8 cellular contexts compared by ENCODE assay signal in genomic region chr3:52537165-52537635, GRCh38.
DNase-seq lines count a peak whose midpoint lies in the region; ATAC-seq and TF ChIP-seq lines count a peak whose summit lies in the region.

No MANE protein-coding gene starts in this region.

- H3K4me1 ChIP-seq in HUES6 (ENCODE audit: control insufficient read depth, insufficient read depth, low read length): peaks cover 26% of the 10 kb centered on the region

- peaks cover 31% of the 10 kb centered on the region for H3K36me3 ChIP-seq in HUES6 (ENCODE audit: control insufficient read depth, insufficient read depth, low read length)

- DNase-seq in stimulated activated effector memory CD8-positive, alpha-beta T cell treated with anti-CD3 and anti-CD28 coated beads, Interleukin-12 subunit alpha, Interleukin-12 subunit beta, amount 100 ng/mL, for 72 hours (ENCODE audit: low spot score in 2 of 2): no peak
- DNase-seq in EL (no peak), GM10266 (ENCODE audit: extremely low spot score) (no peak)

- H3K4me3 ChIP-seq in HUES6 (ENCODE audit: low read depth, low read length): peak overlapping the region; percentile 91
- peak overlapping the region; percentile 94 for H3K4me3 ChIP-seq in iPS-11a (ENCODE audit: low read depth, low read length)

- peaks cover 49% of the 10 kb centered on the region for H3K4me1 Mint-ChIP-seq in activated naive CD8-positive, alpha-beta T cell (ENCODE audit: low read depth)
- H3K4me1 Mint-ChIP-seq in stimulated activated effector memory CD8-positive, alpha-beta T cell treated with anti-CD3 and anti-CD28 coated beads, Interleukin-12 subunit alpha, Interleukin-12 subunit beta, amount 100 ng/mL, for 72 hours: peaks cover 52% of the 10 kb centered on the region

- peaks cover 13% of the 10 kb centered on the region for H3K36me3 Mint-ChIP-seq in activated naive CD8-positive, alpha-beta T cell
- H3K36me3 Mint-ChIP-seq in stimulated activated effector memory CD8-positive, alpha-beta T cell treated with anti-CD3 and anti-CD28 coated beads, Interleukin-12 subunit alpha, Interleukin-12 subunit beta, amount 100 ng/mL, for 72 hours: peaks cover 58% of the 10 kb centered on the region

- no peaks in the 10 kb centered on the region for H3K9me3 ChIP-seq in HUES6 (ENCODE audit: control insufficient read depth, insufficient read depth, low read depth, low read length)

- H3K27ac Mint-ChIP-seq in activated naive CD8-positive, alpha-beta T cell: peak overlapping the region; percentile 99
- H3K27ac Mint-ChIP-seq in stimulated activated effector memory CD8-positive, alpha-beta T cell treated with anti-CD3 and anti-CD28 coated beads, Interleukin-12 subunit alpha, Interleukin-12 subunit beta, amount 100 ng/mL, for 72 hours: peak overlapping the region; percentile 98

- H3K27ac ChIP-seq in HUES6 (ENCODE audit: low read depth, low read length): no peak overlapping the region; the same call in 1 of the 2 replicates

- no peaks in the 10 kb centered on the region for H3K27me3 Mint-ChIP-seq in activated naive CD8-positive, alpha-beta T cell

- peak overlapping the region; percentile 100 for H3K4me3 Mint-ChIP-seq in activated naive CD8-positive, alpha-beta T cell
- H3K4me3 Mint-ChIP-seq in stimulated activated effector memory CD8-positive, alpha-beta T cell treated with anti-CD3 and anti-CD28 coated beads, Interleukin-12 subunit alpha, Interleukin-12 subunit beta, amount 100 ng/mL, for 72 hours: peak overlapping the region; percentile 97

- TF ChIP-seq CTCF in GM10266 (IDR thresholded peaks at IDR 0.05; ENCODE audit: control insufficient read depth, insufficient read depth, low read depth, missing control alignments): no peak

- no peaks in the 10 kb centered on the region for H3K9me3 Mint-ChIP-seq in activated naive CD8-positive, alpha-beta T cell (ENCODE audit: low read depth)
- H3K9me3 Mint-ChIP-seq in stimulated activated effector memory CD8-positive, alpha-beta T cell treated with anti-CD3 and anti-CD28 coated beads, Interleukin-12 subunit alpha, Interleukin-12 subunit beta, amount 100 ng/mL, for 72 hours: no peaks in the 10 kb centered on the region

- ATAC-seq in stimulated activated effector memory CD8-positive, alpha-beta T cell treated with anti-CD3 and anti-CD28 coated beads, Interleukin-12 subunit alpha, Interleukin-12 subunit beta, amount 100 ng/mL, for 72 hours: no peak
- ATAC-seq in GM21717 (IDR thresholded peaks at IDR 0.05; ENCODE audit: unreplicated experiment): no peak
- ATAC-seq in HG02610 (IDR thresholded peaks at IDR 0.05; ENCODE audit: unreplicated experiment): no peak

- H3K9ac ChIP-seq in HUES6 (ENCODE audit: low read length): peak overlapping the region; percentile 91

- no peaks in the 10 kb centered on the region for H3K27me3 ChIP-seq in HUES6 (ENCODE audit: control insufficient read depth, insufficient read depth, low read length)
